ENCODE assay signal across 9 cellular contexts in the genomic region with DNA sequence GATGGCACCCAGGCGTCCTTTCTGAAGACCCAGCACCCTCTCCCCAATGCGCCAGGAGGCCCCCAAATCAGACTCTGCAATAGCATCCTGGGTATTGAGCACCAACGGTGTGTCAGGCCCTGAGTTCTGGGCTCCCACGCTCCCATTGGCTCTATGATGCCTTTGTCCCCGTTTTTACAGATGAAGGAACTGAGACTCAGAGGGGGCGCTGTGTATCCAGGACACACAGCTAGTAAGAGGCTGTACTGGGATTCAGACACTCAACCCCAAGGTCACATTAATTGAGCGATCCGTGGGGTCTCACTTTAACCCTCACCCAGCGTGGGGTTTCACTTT. TPM values are rescaled to one million over a fixed set of nuclear protein-coding genes. Genes with fewer than 3 reads are reported as not detected.
DNase-seq lines count a peak whose midpoint lies in the region; ATAC-seq, FAIRE-seq and TF ChIP-seq lines count a peak whose summit lies in the region.
"Had no signal": no experiment of that assay in that cellular context is flagged by ENCODE, and none has a peak within 500 bp of the region (broad histone marks: within the 10 kb centered on the region; RNA-seq: fewer than 3 reads in every experiment).

No MANE protein-coding gene starts in this region.

- RAD21 ChIA-PET in GM12878 (lab: Charles Lee; ENCODE audit: unreplicated experiment) = no interaction called here

- H4K20me1 ChIP-seq in GM12878 (ENCODE audit: control insufficient read depth, insufficient read depth) (no peaks in the 10 kb centered on the region), osteoblast (ENCODE audit: insufficient read depth, low read length) (no peaks in the 10 kb centered on the region)

- no peaks in the 10 kb centered on the region for H3K27me3 ChIP-seq in CD4-positive, alpha-beta memory T cell (ENCODE audit: insufficient read depth, low read length)
- H3K27me3 ChIP-seq in HUES6 (ENCODE audit: control insufficient read depth, insufficient read depth, low read length) = peaks cover 43% of the 10 kb centered on the region; the same call in 1 of the 2 replicates
- H3K27me3 ChIP-seq in GM12878 (replicated peaks in 1 of 2; ENCODE audit: control insufficient read depth in 2 of 2, insufficient read depth in 2 of 2, low read length in 1 of 2) = no peaks in the 10 kb centered on the region
- no peaks in the 10 kb centered on the region for H3K27me3 ChIP-seq in osteoblast (ENCODE audit: insufficient read depth, low read length)

- peaks cover 10 to 33% (median 22%) of the 10 kb centered on the region in 4 donors for H3K4me1 Mint-ChIP-seq in CD4-positive, alpha-beta memory T cell

- intact Hi-C loops in CD4-positive, alpha-beta memory T cell (cut with micrococcal nuclease) = loop anchor here (1.0 kb wide), 2 partner anchors 119 to 132 kb away; no protein-coding TSS in a partner anchor
- intact Hi-C loops in GM12878 (cut with micrococcal nuclease; ENCODE audit: unreplicated experiment) = no loop called here

- TF ChIP-seq POLR2A in GM12878 (IDR thresholded peaks at IDR 0.05; ENCODE audit: low read depth, low read length) (no peak), GM18505 (IDR thresholded peaks at IDR 0.05; ENCODE audit: borderline replicate concordance, extremely low read depth, insufficient read depth, insufficient read length) (no peak)

- H3K27ac ChIP-seq in CD4-positive, alpha-beta memory T cell (ENCODE audit: low read depth, low read length) = peak overlapping the region; percentile 56
- H3K27ac ChIP-seq in HUES6 (ENCODE audit: low read depth, low read length) (no peak overlapping the region), GM12878 (ENCODE audit: control insufficient read depth, insufficient read depth) (no peak overlapping the region), osteoblast (ENCODE audit: low read depth, low read length) (no peak overlapping the region)

- H3K4me3 ChIP-seq in CD4-positive, alpha-beta memory T cell (ENCODE audit: low read length in 2 of 2) = peak overlapping the region; percentile 72 to 79
- H3K4me3 ChIP-seq in HUES6 (ENCODE audit: low read depth, low read length) (peak overlapping the region; percentile 78), GM12878 (no peak overlapping the region), osteoblast (ENCODE audit: insufficient read depth, low read length) (peak overlapping the region; percentile 52)

- peaks cover 0 to 2% of the 10 kb centered on the region in 2 donors for H3K36me3 Mint-ChIP-seq in CD4-positive, alpha-beta memory T cell
- H3K36me3 Mint-ChIP-seq: brain had no signal

- no peaks in the 10 kb centered on the region for H3K36me3 ChIP-seq in CD4-positive, alpha-beta memory T cell (ENCODE audit: insufficient read depth, low read length)
- H3K36me3 ChIP-seq in HUES6 (ENCODE audit: control insufficient read depth, insufficient read depth, low read length) (no peaks in the 10 kb centered on the region), GM12878 (ENCODE audit: control insufficient read depth in 2 of 2, insufficient read depth in 2 of 2, low read length in 1 of 2) (no peaks in the 10 kb centered on the region), osteoblast (ENCODE audit: insufficient read depth, low read length) (no peaks in the 10 kb centered on the region)

- 9% methylated on average over 9 of the region's 9 CpGs for WGBS in GM12878 (ENCODE audit: insufficient coverage, insufficient replicate concordance, low lambda C conversion rate, missing lambda C conversion rate)

- no peaks in the 10 kb centered on the region for H3K9me3 Mint-ChIP-seq in CD4-positive, alpha-beta memory T cell

- no peak for FAIRE-seq in GM12878 (lab: Jason Lieb, UNC)

- SMC1A ChIA-PET in GM12878 (lab: Charles Lee; ENCODE audit: uncharacterized antibody, unreplicated experiment) = no interaction called here

- POLR2A ChIA-PET in CD4-positive, alpha-beta memory T cell (lab: Charles Lee; ENCODE audit: partially characterized antibody) = interaction anchor here (0.6 to 4.3 kb wide), 17 partner anchors 25 to 425 kb away, joined by 3 to 76 read pairs (median 8); a partner anchor contains a TSS
- POLR2A ChIA-PET in GM12878 (lab: Charles Lee) = no interaction called here

- H3K4me2 ChIP-seq in GM12878 (ENCODE audit: control insufficient read depth, insufficient read depth) = peak overlapping the region; percentile 26
- H3K4me2 ChIP-seq in osteoblast (ENCODE audit: insufficient read depth, low read length) = peak overlapping the region; percentile 72

- in situ Hi-C loops in GM12878 (cut with MboI) = no loop called here
- in situ Hi-C loops in ACHN (cut with HindIII; ENCODE audit: low pct_ligation_motif_present, low pct_unique_long_range_greater_than_20kb, low sequenced_read_pairs) = no loop called here

- peak overlapping the region; percentile 64 to 93 (median 91) for H3K27ac Mint-ChIP-seq in CD4-positive, alpha-beta memory T cell
- H3K27ac Mint-ChIP-seq: brain had no signal

- no peak for DNase-seq in CD4-positive, alpha-beta memory T cell
- DNase-seq in GM12878 (ENCODE audit: low read depth, low spot score) (no peak), osteoblast (ENCODE audit: insufficient read length, low spot score, missing footprints) (no peak), ACHN (no peak), NCI-H2196 treated with DMSO at 0.1 percent for 48 hours (lab: John Stamatoyannopoulos, UW; ENCODE audit: unreplicated experiment) (no peak), DMS53 treated with DMSO at 0.1 percent for 48 hours (lab: John Stamatoyannopoulos, UW; ENCODE audit: unreplicated experiment) (no peak)

- CTCF ChIA-PET in CD4-positive, alpha-beta memory T cell (lab: Charles Lee; ENCODE audit: partially characterized antibody) = interaction anchor here (0.6 to 9.5 kb wide), 12 partner anchors 10 to 978 kb away, joined by 3 to 319 read pairs (median 5); a partner anchor contains a TSS
- CTCF ChIA-PET in GM12878 (lab: Yijun Ruan, JAX) = interaction anchor here (1.1 to 3.4 kb wide), 2 partner anchors 132 to 459 kb away, joined by 5 to 11 read pairs; a partner anchor contains a TSS

- H3K4me3 Mint-ChIP-seq in CD4-positive, alpha-beta memory T cell = peak overlapping the region; percentile 85 to 93 (median 90)
- H3K4me3 Mint-ChIP-seq: brain had no signal

- TF ChIP-seq CTCF in GM12878 (IDR thresholded peaks at IDR 0.05 in 2 of 3, conservative IDR thresholded peaks at IDR 0.05 in 1 of 3; ENCODE audit: control insufficient read depth in 2 of 3, extremely low read depth in 1 of 3, insufficient read depth in 1 of 3, low read depth in 3 of 3, low read length in 3 of 3) (no peak), osteoblast (IDR thresholded peaks at IDR 0.05; ENCODE audit: extremely low read depth, low read depth, low read length) (no peak)

- ATAC-seq in GM12878 = no peak
- ATAC-seq in GM18505 (IDR thresholded peaks at IDR 0.05; ENCODE audit: unreplicated experiment) = no peak

- no peak for TF ChIP-seq EP300 in GM12878 (IDR thresholded peaks at IDR 0.05; ENCODE audit: borderline replicate concordance in 1 of 2, control insufficient read depth in 1 of 2, low read depth in 2 of 2, low read length in 2 of 2)

- H2AFZ ChIP-seq in GM12878 (ENCODE audit: control insufficient read depth, low read depth, low read length) (peak overlapping the region; percentile 69), osteoblast (ENCODE audit: low read length) (peak overlapping the region; percentile 81)

- H3K27me3 Mint-ChIP-seq in CD4-positive, alpha-beta memory T cell = no peaks in the 10 kb centered on the region

- H3K9ac ChIP-seq in HUES6 (ENCODE audit: low read length) (peak overlapping the region; percentile 59), GM12878 (ENCODE audit: control insufficient read depth, insufficient read depth, low read length) (no peak overlapping the region)

- no TSS peak for BruUV-seq in GM12878 (replicated peaks; lab: Mats Ljungman, UMichigan)

- TF ChIP-seq RAD21 in GM12878 (IDR thresholded peaks at IDR 0.05; ENCODE audit: insufficient read depth, low read depth, low read length) = no peak

- H3K9me3 ChIP-seq in CD4-positive, alpha-beta memory T cell (ENCODE audit: control insufficient read depth in 1 of 2, low read length in 2 of 2) = no peaks in the 10 kb centered on the region
- no peaks in the 10 kb centered on the region for H3K9me3 ChIP-seq in HUES6 (ENCODE audit: control insufficient read depth, insufficient read depth, low read depth, low read length)
- H3K9me3 ChIP-seq in GM12878 (replicated peaks; ENCODE audit: control insufficient read depth, insufficient read depth, low read length) = no peaks in the 10 kb centered on the region; the same call in 2 of the 3 replicates
- H3K9me3 ChIP-seq in osteoblast (ENCODE audit: low read depth, low read length) = no peaks in the 10 kb centered on the region

- peaks cover 24% of the 10 kb centered on the region for H3K4me1 ChIP-seq in CD4-positive, alpha-beta memory T cell (ENCODE audit: insufficient read depth, low read length)
- H3K4me1 ChIP-seq in HUES6 (ENCODE audit: control insufficient read depth, insufficient read depth, low read length) = 0 out of 2 replicates have a peak, but pooled peaks cover 2% of the 10 kb centered on the region
- H3K4me1 ChIP-seq in GM12878 (ENCODE audit: control insufficient read depth, insufficient read depth, low read length) = peaks cover 3% of the 10 kb centered on the region; the same call in 1 of the 2 replicates
- H3K4me1 ChIP-seq in osteoblast (ENCODE audit: insufficient read depth, low read length) = peaks cover 4% of the 10 kb centered on the region

- H3K79me2 ChIP-seq in GM12878 (ENCODE audit: control insufficient read depth, insufficient read depth, low read length) = no peaks in the 10 kb centered on the region
- H3K79me2 ChIP-seq in osteoblast (ENCODE audit: insufficient read depth, low read length) = no peaks in the 10 kb centered on the region

TF ChIP-seq in GM12878, 131 proteins besides CTCF, POLR2A, EP300 and RAD21 (continues in another document):
- no peak for TF ChIP-seq BACH1 (IDR thresholded peaks at IDR 0.05; ENCODE audit: borderline replicate concordance)

RNA-seq across cellular contexts. Expression of a gene that starts 42.5 kb away (rescaled TPM):
- under 1 TPM; 0.44 to 0.61 TPM for total RNA-seq in CD4-positive, alpha-beta memory T cell
- polyA plus RNA-seq in CD4-positive, alpha-beta memory T cell = 1 to 10 TPM; 1.1 to 1.7 TPM
- total RNA-seq in GM12878 (2013; cell fraction: nucleolus; rRNA removed) = not detected in 2 replicates
- not detected in 2 replicates for total RNA-seq in GM12878 (2014; rRNA removed)
- not detected in 2 replicates for total RNA-seq in GM12878 (2014; rRNA removed; fragmentation: Illumina TruSeq; extraction: Trizol)
- total RNA-seq in GM12878 (2021) = not detected in 2 replicates
- polyA plus RNA-seq in GM12878 (2011; ENCODE audit: low read depth) = not detected
- polyA plus RNA-seq in GM12878 (2011; rRNA removed) = not detected in 2 replicates
- not detected in 2 replicates for polyA plus RNA-seq in GM12878 (2011; cell fraction: cytosol; rRNA removed)
- not detected in 2 replicates for polyA plus RNA-seq in GM12878 (2011; cell fraction: nucleus; rRNA removed)
- polyA plus RNA-seq in GM12878 (2012) = not detected in 2 replicates
- polyA plus RNA-seq in GM12878 (2014; fragmentation: Illumina TruSeq; extraction: Trizol) = not detected in 2 replicates
- polyA plus RNA-seq in GM12878 (2014; fragmentation: Nextera tagmentation; extraction: Ambion mirVana) = not detected
- polyA plus RNA-seq in GM12878 (2014; rRNA removed) = 0.03 TPM in 1 of 2 replicates, not detected in the other
- polyA plus RNA-seq in GM12878 (2016; fragmentation: Nextera tagmentation; extraction: Ambion mirVana) = not detected
- polyA minus RNA-seq in GM12878 (2011; rRNA and poly(A)+ RNA removed) = 0.10 TPM in 1 of 2 replicates, not detected in the other
- not detected in 2 replicates for polyA minus RNA-seq in GM12878 (2011; cell fraction: cytosol; rRNA and poly(A)+ RNA removed)
- polyA minus RNA-seq in GM12878 (2011; cell fraction: nucleus; rRNA and poly(A)+ RNA removed) = not detected in 2 replicates
- not detected in 2 replicates for total RNA-seq in osteoblast
